Comparison of ENCODE assay signal across 1 cellular context in genomic region chrX:153722704-153723350, GRCh38.
TF ChIP-seq lines count a peak whose summit lies in the region.

No MANE protein-coding gene starts in this region.

TF ChIP-seq in GM12878, 131 proteins besides CTCF, POLR2A, EP300 and RAD21:
- no peak for TF ChIP-seq SRF (IDR thresholded peaks at IDR 0.05; ENCODE audit: low read depth in 2 of 2, low read length in 2 of 2)
- TF ChIP-seq JUNB (IDR thresholded peaks at IDR 0.05) = no peak
- TF ChIP-seq E2F4 (IDR thresholded peaks at IDR 0.05; ENCODE audit: low read depth, low read length) = no peak
- no peak for TF ChIP-seq MLLT1 (IDR thresholded peaks at IDR 0.05)
- no peak for TF ChIP-seq FOS (IDR thresholded peaks at IDR 0.05; ENCODE audit: borderline replicate concordance, extremely low read depth, insufficient read length)
- TF ChIP-seq WRNIP1 (IDR thresholded peaks at IDR 0.05; ENCODE audit: borderline replicate concordance, low read depth, low read length) = no peak
- no peak for TF ChIP-seq NFIC (IDR thresholded peaks at IDR 0.05; ENCODE audit: low read depth, low read length)
- TF ChIP-seq CHD2 (IDR thresholded peaks at IDR 0.05; ENCODE audit: borderline replicate concordance, low read depth, low read length) = no peak
- no peak for TF ChIP-seq SUPT20H (IDR thresholded peaks at IDR 0.05; ENCODE audit: borderline replicate concordance, control insufficient read depth, low read depth, low read length)
- TF ChIP-seq E4F1 (IDR thresholded peaks at IDR 0.05; ENCODE audit: borderline replicate concordance, partially characterized antibody) = no peak
